ENCODE assay signal across 13 cellular contexts in the genomic region with DNA sequence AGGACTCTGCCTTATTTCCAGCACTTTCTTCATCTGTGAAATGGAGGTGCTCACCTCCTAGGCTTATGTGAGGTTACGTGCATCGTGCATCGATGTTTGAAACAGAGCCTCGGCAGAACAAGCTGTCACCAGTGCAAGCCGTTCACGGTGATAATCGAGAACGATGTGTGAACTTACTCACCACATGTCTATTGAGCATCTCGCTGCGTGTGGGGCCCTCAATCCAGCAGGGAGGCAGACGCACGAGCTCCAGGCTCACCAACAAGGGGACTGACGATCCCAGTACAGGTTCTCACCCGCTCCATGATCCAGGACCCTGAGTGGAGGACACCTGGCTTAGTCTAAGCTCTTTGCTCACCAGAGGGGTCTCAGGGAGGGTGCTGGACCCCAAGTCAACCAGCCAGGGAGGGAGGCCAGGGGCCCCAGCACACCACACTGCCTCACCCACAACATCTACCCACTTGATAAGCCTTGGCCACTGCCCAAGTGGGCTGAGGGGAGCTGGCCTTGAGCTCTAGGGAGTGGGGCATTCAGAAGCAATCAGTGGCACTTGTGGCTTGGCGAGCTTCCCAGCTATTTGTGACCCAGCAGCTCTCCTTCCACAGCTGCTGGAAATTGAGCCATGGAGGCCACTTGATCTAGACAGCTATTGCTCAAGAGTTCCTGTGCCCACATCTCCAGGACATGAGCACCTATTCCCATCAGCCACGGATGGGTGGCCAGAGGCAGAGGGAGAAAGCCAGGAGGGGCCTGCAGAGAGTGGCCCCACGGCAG. TPM values are rescaled to one million over a fixed set of nuclear protein-coding genes. Genes with fewer than 3 reads are reported as not detected.
DNase-seq lines count a peak whose midpoint lies in the region; TF ChIP-seq lines count a peak whose summit lies in the region.
"Had no signal": no experiment of that assay in that cellular context is flagged by ENCODE, and none has a peak within 500 bp of the region (broad histone marks: within the 10 kb centered on the region; RNA-seq: fewer than 3 reads in every experiment).

No MANE protein-coding gene starts in this region.

- CTCF ChIA-PET in OCI-LY7 (lab: Charles Lee; ENCODE audit: unreplicated experiment) = no interaction called here

- H3K4me1 ChIP-seq in OCI-LY7 (ENCODE audit: insufficient read depth, low read length, poor library complexity, severe bottlenecking) = no peaks in the 10 kb centered on the region

- no peaks in the 10 kb centered on the region for H4K20me1 ChIP-seq in OCI-LY7 (ENCODE audit: insufficient read depth, low read length)

- TF ChIP-seq CTCF in AG10803 (conservative IDR thresholded peaks at IDR 0.05; ENCODE audit: low read length) (no peak), OCI-LY7 (conservative IDR thresholded peaks at IDR 0.05; ENCODE audit: low read length) (no peak)

- H3K9me2 ChIP-seq in OCI-LY7 (ENCODE audit: insufficient read depth, low read length) = no peaks in the 10 kb centered on the region

- POLR2A ChIA-PET in OCI-LY7 (lab: Charles Lee) = no interaction called here

- H3K4me3 ChIP-seq in AG10803 (ENCODE audit: low read length) = no peak overlapping the region
- no peak overlapping the region for H3K4me3 ChIP-seq in OCI-LY7 (ENCODE audit: low read depth, low read length, poor library complexity, severe bottlenecking)

- H3K36me3 ChIP-seq in OCI-LY7 (ENCODE audit: insufficient read depth, low read length) = no peaks in the 10 kb centered on the region
- H3K36me3 ChIP-seq: neutrophil had no signal

- intact Hi-C loops in OCI-LY7 (cut with micrococcal nuclease; ENCODE audit: unreplicated experiment) = no loop called here

- H3K79me2 ChIP-seq in OCI-LY7 (ENCODE audit: insufficient read depth, low read depth, low read length) = no peaks in the 10 kb centered on the region

- H3K9me3 ChIP-seq in OCI-LY7 (ENCODE audit: low read length) = no peaks in the 10 kb centered on the region
- H3K9me3 ChIP-seq: neutrophil had no signal

- H3K27ac ChIP-seq in OCI-LY7 (ENCODE audit: low read depth, low read length, poor library complexity, severe bottlenecking) = no peak overlapping the region
- H3K27ac ChIP-seq: neutrophil had no signal

- H3K4me2 ChIP-seq in OCI-LY7 (ENCODE audit: low read length) = no peak overlapping the region

- no peak overlapping the region for H2AFZ ChIP-seq in OCI-LY7 (ENCODE audit: low read length)

- BruUV-seq in OCI-LY7 (replicated peaks; lab: Mats Ljungman, UMichigan) = no TSS peak

- DNase-seq in AG10803 (ENCODE audit: low read depth) (peak; percentile 9), HUDEP-2 (lab: John Stamatoyannopoulos, UW; ENCODE audit: unreplicated experiment in 76 of 76) (peak in 64 of 76 experiments; percentile 4 to 83 (median 46)), SHP77 (lab: John Stamatoyannopoulos, UW) (peak; percentile 82 to 90), kidney tubule cell (ENCODE audit: low spot score) (peak; percentile 12), pons (ENCODE audit: low spot score) (no peak), activated T-cell treated with anti-CD3 and anti-CD28 coated beads for 4 hours (no peak), OCI-LY7 (ENCODE audit: low spot score) (no peak)
- no peak for DNase-seq in stimulated activated CD4-positive, alpha-beta T cell treated with anti-CD3 and anti-CD28 coated beads, Interleukin-12 subunit alpha, Interleukin-12 subunit beta, amount 100 ng/mL, for 4 hours
- DNase-seq: central memory CD4-positive, alpha-beta T cell; H7; NCI-H1048; T1000 had no signal

RNA-seq across cellular contexts. Expression of a gene that starts 34.4 kb away (rescaled TPM):
- total RNA-seq in OCI-LY7 (2014; rRNA removed; shearing (Covaris generic)) = not detected in 2 replicates
- not detected in 2 replicates for total RNA-seq in OCI-LY7 (2022)

Comparison
In these comparisons a context has a peak if more than half of its experiments do, and no peak if none do; other contexts are left out.
1. DNase-seq: peak in AG10803 (single experiment), HUDEP-2 (64 of 76), SHP77 (2 of 2) and kidney tubule cell (single experiment); none in pons (single experiment), stimulated activated CD4-positive, alpha-beta T cell treated with anti-CD3 and anti-CD28 coated beads, Interleukin-12 subunit alpha, Interleukin-12 subunit beta, amount 100 ng/mL, for 4 hours (single experiment), activated T-cell treated with anti-CD3 and anti-CD28 coated beads for 4 hours (single experiment) and OCI-LY7 (single experiment).